In the genomic region with DNA sequence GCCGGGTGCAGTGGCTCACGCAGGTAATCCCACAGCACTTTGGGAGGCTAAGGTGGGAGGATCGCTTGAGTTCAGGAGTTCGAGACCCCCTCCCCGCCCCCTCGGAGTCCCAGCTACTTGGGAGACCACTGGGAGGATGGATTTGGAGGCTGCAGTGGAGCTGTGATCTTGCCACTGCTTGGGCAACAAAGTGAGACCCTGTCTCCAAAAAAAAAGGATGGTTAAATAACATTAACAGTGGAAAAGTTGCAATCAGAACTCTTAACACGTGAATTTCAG, we compare ENCODE assay signal across 1 cellular context.
TF ChIP-seq lines count a peak whose summit lies in the region.

No MANE protein-coding gene starts in this region.

TF ChIP-seq in H1, 55 proteins besides CTCF, POLR2A, EP300 and RAD21:
- TF ChIP-seq EGR1 (IDR thresholded peaks at IDR 0.05; ENCODE audit: borderline replicate concordance, low read depth, low read length) (no peak), SUZ12 (IDR thresholded peaks at IDR 0.05; ENCODE audit: low read length) (no peak), SP4 (IDR thresholded peaks at IDR 0.05; ENCODE audit: low read length) (no peak), HDAC6 (IDR thresholded peaks at IDR 0.05; ENCODE audit: low read depth, low read length) (no peak), RXRA (IDR thresholded peaks at IDR 0.05; ENCODE audit: insufficient read depth, low read depth, low read length) (no peak), BACH1 (IDR thresholded peaks at IDR 0.05; ENCODE audit: low read length) (no peak), SIX5 (IDR thresholded peaks at IDR 0.05; ENCODE audit: low read depth, low read length) (no peak), SP2 (IDR thresholded peaks at IDR 0.05; ENCODE audit: low read length) (no peak)
- TF ChIP-seq, protein P1, sequence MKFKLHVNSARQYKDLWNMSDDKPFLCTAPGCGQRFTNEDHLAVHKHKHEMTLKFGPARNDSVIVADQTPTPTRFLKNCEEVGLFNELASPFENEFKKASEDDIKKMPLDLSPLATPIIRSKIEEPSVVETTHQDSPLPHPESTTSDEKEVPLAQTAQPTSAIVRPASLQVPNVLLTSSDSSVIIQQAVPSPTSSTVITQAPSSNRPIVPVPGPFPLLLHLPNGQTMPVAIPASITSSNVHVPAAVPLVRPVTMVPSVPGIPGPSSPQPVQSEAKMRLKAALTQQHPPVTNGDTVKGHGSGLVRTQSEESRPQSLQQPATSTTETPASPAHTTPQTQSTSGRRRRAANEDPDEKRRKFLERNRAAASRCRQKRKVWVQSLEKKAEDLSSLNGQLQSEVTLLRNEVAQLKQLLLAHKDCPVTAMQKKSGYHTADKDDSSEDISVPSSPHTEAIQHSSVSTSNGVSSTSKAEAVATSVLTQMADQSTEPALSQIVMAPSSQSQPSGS (IDR thresholded peaks at IDR 0.05; ENCODE audit: low read length): no peak
